ENCODE assay signal across 1 cellular context in genomic region chr22:39308614-39309363, GRCh38.
TF ChIP-seq lines count a peak whose summit lies in the region.

No MANE protein-coding gene starts in this region.

TF ChIP-seq in K562, 482 proteins besides CTCF, POLR2A, EP300 and RAD21 (continued from another document and continues in another):
- TF ChIP-seq ZNF407 (IDR thresholded peaks at IDR 0.05; ENCODE audit: low read depth) (no peak), FOXO4 (CRISPR knock-in tag; IDR thresholded peaks at IDR 0.05) (no peak), ZNF551 (CRISPR knock-in tag; IDR thresholded peaks at IDR 0.05) (no peak), SMARCA5 (IDR thresholded peaks at IDR 0.05) (no peak), FOS (IDR thresholded peaks at IDR 0.05; ENCODE audit: extremely low read depth, insufficient read length) (peak; percentile 46), JUND (IDR thresholded peaks at IDR 0.05; ENCODE audit: borderline replicate concordance, low read depth, low read length) (peak; percentile 92), JUND (tag; IDR thresholded peaks at IDR 0.05; ENCODE audit: borderline replicate concordance, low read depth, low read length) (peak; percentile 82; the same call in 2 of the 3 replicates), TAF9B (IDR thresholded peaks at IDR 0.05; ENCODE audit: partially characterized antibody) (no peak), GABPB1 (CRISPR knock-in tag; IDR thresholded peaks at IDR 0.05) (0 out of 2 replicates have a peak, but pooled peaks have one; percentile 19), BCLAF1 (IDR thresholded peaks at IDR 0.05; ENCODE audit: borderline replicate concordance in 1 of 2, control insufficient read depth in 1 of 2, low read depth in 2 of 2, low read length in 1 of 2) (no peak), BHLHE40 (IDR thresholded peaks at IDR 0.05; ENCODE audit: low read length) (peak; percentile 69), XRCC5 (IDR thresholded peaks at IDR 0.05; ENCODE audit: low read depth, low read length) (no peak), NR2C2 (CRISPR knock-in tag; IDR thresholded peaks at IDR 0.05) (no peak), NR2C2 (tag; IDR thresholded peaks at IDR 0.05) (peak; percentile 32; the same call in 1 of the 2 replicates), MYBL2 (IDR thresholded peaks at IDR 0.05; ENCODE audit: low read depth) (no peak), MYBL2 (CRISPR knock-in tag; IDR thresholded peaks at IDR 0.05; ENCODE audit: borderline replicate concordance) (no peak), NFYB (IDR thresholded peaks at IDR 0.05; ENCODE audit: extremely low read depth, insufficient read length) (no peak), MTA3 (IDR thresholded peaks at IDR 0.05; ENCODE audit: borderline replicate concordance) (no peak), MEIS2 (IDR thresholded peaks at IDR 0.05; ENCODE audit: partially characterized antibody) (peak; percentile 72), DPF2 (IDR thresholded peaks at IDR 0.05) (peak; percentile 68), RBM39 (optimal IDR thresholded peaks at IDR 0.05; ENCODE audit: low read depth, low read length) (no peak), MTA1 (IDR thresholded peaks at IDR 0.05; ENCODE audit: borderline replicate concordance) (no peak), DIDO1 (tag; IDR thresholded peaks at IDR 0.05; ENCODE audit: low read depth) (no peak), FOXJ2 (tag; IDR thresholded peaks at IDR 0.05) (no peak), KLF13 (tag; IDR thresholded peaks at IDR 0.05; ENCODE audit: borderline replicate concordance, low read depth) (no peak), NFRKB (IDR thresholded peaks at IDR 0.05; ENCODE audit: low read depth) (no peak), HNRNPUL1 (IDR thresholded peaks at IDR 0.05; ENCODE audit: low read length) (no peak), ZNF395 (CRISPR knock-in tag; IDR thresholded peaks at IDR 0.05) (no peak), CUX1 (CRISPR knock-in tag; IDR thresholded peaks at IDR 0.05) (no peak), ZNF695 (CRISPR knock-in tag; IDR thresholded peaks at IDR 0.05) (no peak), RFX1 (IDR thresholded peaks at IDR 0.05) (no peak), ZBTB33 (CRISPR knock-in tag; IDR thresholded peaks at IDR 0.05) (peak; percentile 71), CEBPB (tag; IDR thresholded peaks at IDR 0.05) (peak; percentile 68), DEAF1 (CRISPR knock-in tag; IDR thresholded peaks at IDR 0.05) (no peak), FOXK2 (conservative IDR thresholded peaks at IDR 0.05 in 1 of 2, IDR thresholded peaks at IDR 0.05 in 1 of 2; ENCODE audit: low read depth in 2 of 2) (no peak), CBFA2T3 (IDR thresholded peaks at IDR 0.05) (no peak), ZFP36 (IDR thresholded peaks at IDR 0.05; ENCODE audit: low read depth, low read length, partially characterized antibody) (no peak), XRCC3 (IDR thresholded peaks at IDR 0.05) (no peak), HOXB6 (CRISPR knock-in tag; IDR thresholded peaks at IDR 0.05; ENCODE audit: borderline replicate concordance) (no peak)
